ENCODE assay signal across 13 cellular contexts in the genomic region with DNA sequence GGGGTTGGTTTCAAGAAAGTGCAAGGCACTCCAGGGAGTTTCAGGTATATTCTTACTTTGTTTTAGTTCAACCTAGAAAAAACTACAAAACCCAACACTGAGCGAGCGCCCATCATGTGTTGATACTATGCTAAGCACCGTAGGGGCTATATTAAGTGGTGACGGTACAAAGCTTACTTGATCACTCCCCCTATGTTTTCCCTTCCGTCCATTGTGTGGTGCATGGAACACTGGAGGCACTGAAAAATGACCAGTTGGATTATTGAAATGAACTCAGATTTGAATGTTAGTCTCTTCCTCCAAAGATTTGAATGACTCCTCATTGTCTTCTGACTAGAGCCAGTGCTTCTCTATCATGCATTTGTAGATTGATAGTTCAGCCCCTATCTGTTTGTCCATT.
"Had no signal": no experiment of that assay in that cellular context is flagged by ENCODE, and none has a peak within 500 bp of the region (broad histone marks: within the 10 kb centered on the region; RNA-seq: fewer than 3 reads in every experiment).

No MANE protein-coding gene starts in this region.

- H3K27me3 ChIP-seq: adrenal gland, esophagus squamous epithelium, SJCRH30, tibial nerve had no signal

- H3K9me3 Mint-ChIP-seq: nephron; T-helper 2 cell treated with Interferon-gamma antibody and Interleukin-4, amounts not matched to agents 5 μg/mL and 100 μg/mL, for 36 hours had no signal

- H3K27ac ChIP-seq: psoas muscle, SJCRH30, tibial nerve had no signal

- H3K4me3 ChIP-seq: adrenal gland, esophagus squamous epithelium, psoas muscle, SJCRH30, tibial nerve had no signal

- H3K27ac Mint-ChIP-seq: nephron; T-helper 2 cell treated with Interferon-gamma antibody and Interleukin-4, amounts not matched to agents 5 μg/mL and 100 μg/mL, for 36 hours had no signal

- H3K4me3 Mint-ChIP-seq: nephron; T-helper 2 cell treated with Interferon-gamma antibody and Interleukin-4, amounts not matched to agents 5 μg/mL and 100 μg/mL, for 36 hours had no signal

- H3K36me3 ChIP-seq: adrenal gland, esophagus squamous epithelium, SJCRH30, tibial nerve had no signal

- H3K9me3 ChIP-seq: adrenal gland, esophagus squamous epithelium, psoas muscle, SJCRH30, tibial nerve had no signal

- ATAC-seq: psoas muscle had no signal

- DNase-seq: activated naive CD4-positive, alpha-beta T cell treated with anti-CD3 and anti-CD28 coated beads, Interleukin-2, amount 50 U/mL, for 16 hours; activated T-cell treated with anti-CD3 and anti-CD28 coated beads, Interleukin-2, amount 50 U/mL, for 1 hour; adrenal gland; cerebellar nuclear complex; esophagus squamous epithelium; foreskin fibroblast; mesenchymal stem cell; occipital lobe; psoas muscle; SJCRH30 had no signal
